In genomic region chr20:37941332-37941731, GRCh38 we compare ENCODE assay signal across 1 cellular context.
TF ChIP-seq lines count a peak whose summit lies in the region.

No MANE protein-coding gene starts in this region.

TF ChIP-seq in H1, 55 proteins besides CTCF, POLR2A, EP300 and RAD21 (continued from another document):
- TF ChIP-seq ATF3 (IDR thresholded peaks at IDR 0.05; ENCODE audit: insufficient read depth, low read depth, low read length) (no peak), RNF2 (IDR thresholded peaks at IDR 0.05; ENCODE audit: borderline replicate concordance, low read depth, low read length, missing control alignments, poor library complexity, severe bottlenecking) (no peak), CEBPB (IDR thresholded peaks at IDR 0.05; ENCODE audit: low read depth, low read length) (no peak), BRCA1 (IDR thresholded peaks at IDR 0.05; ENCODE audit: low read depth, low read length) (no peak), HDAC2 (IDR thresholded peaks at IDR 0.05; ENCODE audit: borderline replicate concordance in 1 of 2, low read depth in 2 of 2, low read length in 2 of 2) (0 out of 4 replicates have a peak, but pooled peaks of 1 of the 2 experiments have one; percentile 40)
